12 cellular contexts compared by ENCODE assay signal in the genomic region with DNA sequence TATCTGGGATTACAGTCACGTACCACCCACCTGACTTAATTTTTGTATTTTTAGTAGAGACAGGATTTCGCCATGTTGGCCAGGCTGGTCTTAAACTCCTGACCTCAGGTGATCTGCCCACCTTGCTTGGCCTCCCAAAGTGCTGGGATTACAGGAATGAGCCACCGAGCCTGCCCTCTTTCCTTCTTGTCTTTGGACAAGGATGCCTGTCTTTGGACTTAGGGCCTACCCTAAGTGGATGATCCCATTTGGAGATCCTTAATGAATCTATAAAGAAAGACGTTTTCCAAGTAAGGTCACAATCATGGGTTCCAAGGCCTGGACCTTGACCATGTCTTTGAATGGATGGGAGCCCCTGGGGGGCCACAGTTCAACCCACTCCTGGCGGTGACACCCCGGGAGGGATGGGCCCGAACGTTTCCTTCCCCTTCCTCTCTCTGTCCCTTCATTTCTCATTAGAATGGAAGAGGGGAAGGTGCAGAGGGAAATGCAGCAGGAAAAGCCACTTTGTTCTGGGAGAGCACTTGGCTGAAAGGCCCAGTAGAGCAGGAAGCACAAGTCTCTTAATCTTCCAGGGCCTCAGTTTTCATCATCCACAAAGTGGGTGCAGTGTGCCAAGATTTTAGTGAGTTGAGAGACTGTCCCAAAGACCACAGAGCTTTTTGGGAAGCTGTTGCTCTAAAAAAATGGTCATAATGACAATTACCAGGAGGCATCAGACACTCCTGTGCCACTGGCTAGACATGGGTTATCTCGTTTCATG.
DNase-seq lines count a peak whose midpoint lies in the region; FAIRE-seq and TF ChIP-seq lines count a peak whose summit lies in the region.
"Had no signal": no experiment of that assay in that cellular context is flagged by ENCODE, and none has a peak within 500 bp of the region (broad histone marks: within the 10 kb centered on the region; RNA-seq: fewer than 3 reads in every experiment).

No MANE protein-coding gene starts in this region.

- H3K27me3 ChIP-seq in HUES64 (ENCODE audit: insufficient read depth, low read length) = no peaks in the 10 kb centered on the region
- H3K27me3 ChIP-seq in bronchial epithelial cell (ENCODE audit: control insufficient read depth, insufficient read depth, low read length) = no peaks in the 10 kb centered on the region
- H3K27me3 ChIP-seq: brain microvascular endothelial cell, SJSA1 had no signal

- no peak overlapping the region for H3K9ac ChIP-seq in HUES64 (ENCODE audit: low read depth, low read length)

- H3K36me3 ChIP-seq in HUES64 (ENCODE audit: insufficient read depth, low read length) = peaks cover 79% of the 10 kb centered on the region
- H3K36me3 ChIP-seq in bronchial epithelial cell (ENCODE audit: control insufficient read depth, insufficient read depth, low read length) = peaks cover 64% of the 10 kb centered on the region

- intact Hi-C loops in posterior vena cava (cut with DNase I) = loop anchor here in 1 of 2 donors (2.0 kb wide), 2 partner anchors 63 to 163 kb away; no protein-coding TSS in a partner anchor

- DNase-seq in NCI-H82 (lab: John Stamatoyannopoulos, UW) = peak; percentile 37
- no peak for DNase-seq in NCI-H82 treated with DMSO at 0.1 percent for 48 hours (lab: John Stamatoyannopoulos, UW; ENCODE audit: unreplicated experiment)
- DNase-seq in bronchial epithelial cell (ENCODE audit: low read depth) = no peak
- peak; percentile 46 for DNase-seq in posterior vena cava (ENCODE audit: low spot score)
- no peak for DNase-seq in frontal cortex (ENCODE audit: low spot score in 2 of 2)
- no peak for DNase-seq in DMS153 (lab: John Stamatoyannopoulos, UW)
- no peak for DNase-seq in NCI-H2081 treated with DMSO at 0.1 percent for 48 hours (lab: John Stamatoyannopoulos, UW)

- no peak for TF ChIP-seq CTCF in bronchial epithelial cell (IDR thresholded peaks at IDR 0.05; ENCODE audit: insufficient read depth, low read length, severe bottlenecking)

- no peaks in the 10 kb centered on the region for H3K9me3 ChIP-seq in HUES64 (ENCODE audit: insufficient read depth, low read depth, low read length)
- H3K9me3 ChIP-seq: SJSA1 had no signal

- H3K27ac ChIP-seq in HUES64 (ENCODE audit: low read depth, low read length) = 0 out of 2 replicates have a peak overlapping the region, but pooled peaks have one; percentile 55
- H3K27ac ChIP-seq: 22Rv1, brain microvascular endothelial cell, epithelial cell of prostate, SJSA1 had no signal

- no peak overlapping the region for H3K4me3 ChIP-seq in HUES64 (ENCODE audit: low read length)
- H3K4me3 ChIP-seq in bronchial epithelial cell (ENCODE audit: low read depth, low read length) = no peak overlapping the region
- H3K4me3 ChIP-seq: SJSA1 had no signal

- FAIRE-seq in bronchial epithelial cell (lab: Jason Lieb, UNC) (peak; percentile 60), frontal cortex (lab: Jason Lieb, UNC) (no peak)

- WGBS in HUES64 = 98% methylated on average over 7 of the region's 9 CpGs

- no peaks in the 10 kb centered on the region for H3K4me1 ChIP-seq in HUES64 (ENCODE audit: insufficient read depth, low read length)

Comparison
In these comparisons a context has a peak if more than half of its experiments do, and no peak if none do; other contexts are left out.
1. DNase-seq: peak in NCI-H82 (single experiment) and posterior vena cava (single experiment); none in NCI-H82 treated with DMSO at 0.1 percent for 48 hours (single experiment), bronchial epithelial cell (single experiment), frontal cortex (0 of 2), DMS153 (single experiment) and NCI-H2081 treated with DMSO at 0.1 percent for 48 hours (single experiment).